Comparison of ENCODE assay signal across 13 cellular contexts in the genomic region with DNA sequence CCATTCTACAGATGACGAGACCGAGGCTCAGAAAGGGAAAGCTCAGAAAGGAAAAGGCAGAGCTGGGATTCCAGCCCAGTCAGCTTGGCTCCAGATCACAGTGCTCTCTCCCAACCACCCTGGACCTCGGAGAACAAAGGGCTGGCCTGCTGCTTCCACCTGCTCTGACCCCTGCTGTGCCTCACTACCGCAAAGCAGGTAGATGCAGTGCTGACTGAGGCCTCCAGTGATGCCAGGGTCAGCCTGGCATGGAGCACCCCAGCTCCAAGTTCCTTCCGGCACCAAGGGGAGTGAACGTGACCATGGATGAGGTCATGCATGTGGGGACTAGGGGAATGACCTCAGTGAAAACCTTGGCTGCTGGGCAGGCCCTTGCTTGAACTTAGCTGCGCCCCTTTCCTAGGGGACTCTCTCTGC. TPM values are rescaled to one million over a fixed set of nuclear protein-coding genes. Genes with fewer than 3 reads are reported as not detected.
A peak's percentile ranks its signal among the peaks of the same experiment; 100 is the strongest.
DNase-seq lines count a peak whose midpoint lies in the region; ATAC-seq and TF ChIP-seq lines count a peak whose summit lies in the region.
"Had no signal": no experiment of that assay in that cellular context is flagged by ENCODE, and none has a peak within 500 bp of the region (broad histone marks: within the 10 kb centered on the region; RNA-seq: fewer than 3 reads in every experiment).

No MANE protein-coding gene starts in this region.

- TF ChIP-seq EP300 in gastroesophageal sphincter (IDR thresholded peaks at IDR 0.05) = no peak

- TF ChIP-seq CTCF in Peyer's patch (IDR thresholded peaks at IDR 0.05) (no peak), gastroesophageal sphincter (IDR thresholded peaks at IDR 0.05) (no peak), gastrocnemius medialis (IDR thresholded peaks at IDR 0.05 in 4 of 5, conservative IDR thresholded peaks at IDR 0.05 in 1 of 5) (no peak)

- H3K4me3 ChIP-seq in Peyer's patch = no peak overlapping the region
- H3K4me3 ChIP-seq in gastroesophageal sphincter = no peak overlapping the region
- no peak overlapping the region for H3K4me3 ChIP-seq in gastrocnemius medialis
- H3K4me3 ChIP-seq: neural progenitor cell had no signal

- intact Hi-C loops in gastrocnemius medialis (cut with DNase I; ENCODE audit: low total_unique reads) = no loop called here

- DNase-seq in EL (peak; percentile 50), Peyer's patch (no peak), gastrocnemius medialis (no peak), DMS 273 treated with DMSO at 0.1 percent for 48 hours (lab: John Stamatoyannopoulos, UW) (no peak), globus pallidus (ENCODE audit: low spot score) (no peak)
- DNase-seq in stimulated activated CD4-positive, alpha-beta T cell treated with anti-CD3 and anti-CD28 coated beads, Interleukin-2, amount 100 ng/mL, for 24 hours = no peak
- DNase-seq: BE2C; stimulated activated CD4-positive, alpha-beta T cell treated with anti-CD3 and anti-CD28 coated beads, Interleukin-2, amount 100 ng/mL, for 48 hours; WERI-Rb-1 had no signal

- no peaks in the 10 kb centered on the region for H3K27me3 ChIP-seq in Peyer's patch
- H3K27me3 ChIP-seq in gastroesophageal sphincter = no peaks in the 10 kb centered on the region
- no peaks in the 10 kb centered on the region for H3K27me3 ChIP-seq in gastrocnemius medialis
- H3K27me3 ChIP-seq: BE2C, neural progenitor cell had no signal

- 80% methylated on average over 1 of the region's 7 CpGs; no CpG with 5 or more reads in 1 of the 2 donors for WGBS in gastroesophageal sphincter (ENCODE audit: low coverage in 1 of 2), 2 donors

- H3K36me3 ChIP-seq in Peyer's patch = no peaks in the 10 kb centered on the region
- no peaks in the 10 kb centered on the region for H3K36me3 ChIP-seq in gastroesophageal sphincter
- H3K36me3 ChIP-seq in gastrocnemius medialis = no peaks in the 10 kb centered on the region
- H3K36me3 ChIP-seq: neural progenitor cell had no signal

- H3K4me1 ChIP-seq in Peyer's patch (peaks cover 0 to 76% (median 5%) of the 10 kb centered on the region in 4 donors), gastroesophageal sphincter (peaks cover 13 to 89% (median 65%) of the 10 kb centered on the region in 3 donors), gastrocnemius medialis (peaks cover 31 to 37% of the 10 kb centered on the region in 2 donors)
- H3K4me1 ChIP-seq: BE2C, neural progenitor cell had no signal

- H3K27ac ChIP-seq in Peyer's patch (peak overlapping the region in 3 of 4 donors; percentile 15 to 59 (median 57)), gastroesophageal sphincter (peak overlapping the region in 3 of 4 donors; percentile 91 to 98 (median 96)), gastrocnemius medialis (peak overlapping the region; percentile 30 to 77 (median 52))
- H3K27ac ChIP-seq: neural progenitor cell, WERI-Rb-1 had no signal

- no peaks in the 10 kb centered on the region for H3K9me3 ChIP-seq in Peyer's patch
- H3K9me3 ChIP-seq in gastroesophageal sphincter = no peaks in the 10 kb centered on the region
- H3K9me3 ChIP-seq in gastrocnemius medialis = no peaks in the 10 kb centered on the region

- in situ Hi-C loops in gastrocnemius medialis (cut with MboI; ENCODE audit: low sequenced_read_pairs in 4 of 4) = no loop called here

- no peak for TF ChIP-seq POLR2A in Peyer's patch (IDR thresholded peaks at IDR 0.05)
- TF ChIP-seq POLR2A in gastroesophageal sphincter (IDR thresholded peaks at IDR 0.05) = no peak
- TF ChIP-seq POLR2A in gastrocnemius medialis (IDR thresholded peaks at IDR 0.05) = no peak

- peak; percentile 26 for ATAC-seq in gastroesophageal sphincter
- no peak for ATAC-seq in gastrocnemius medialis
- no peak for ATAC-seq in HG03442 (IDR thresholded peaks at IDR 0.05; ENCODE audit: unreplicated experiment)
- ATAC-seq: Panc1 had no signal

RNA-seq across cellular contexts. Expression of a gene that starts 20.7 kb away (rescaled TPM):
- total RNA-seq in Peyer's patch (100 to 1,000 TPM in 2 of 4 donors, 10 to 100 TPM in 2; 22.3 to 114 (median 70.1) TPM), gastroesophageal sphincter (1 to 10 TPM in 1 of 4 donors, under 1 TPM in 2, not detected in 1; 0.27 to 3.7 (median 0.27) TPM), gastrocnemius medialis (not detected)

Comparison
In these comparisons a context has a peak if more than half of its experiments do, and no peak if none do; other contexts are left out.
1. RNA of a gene that starts 20.7 kb away (total RNA-seq): 22.3 to 114 TPM in Peyer's patch; 0.27 to 3.7 TPM in gastroesophageal sphincter and not detected in gastrocnemius medialis; every median in the first group is over 4 times any median in the second.
2. Peak in every context shown above with its lines, with median percentiles within 50 percentile points of each other: H3K27ac ChIP-seq.